Comparison of ENCODE assay signal across 17 cellular contexts in genomic region chr1:12155328-12155727, GRCh38. TPM values are rescaled to one million over a fixed set of nuclear protein-coding genes. Genes with fewer than 3 reads are reported as not detected.
DNase-seq lines count a peak whose midpoint lies in the region; ATAC-seq and TF ChIP-seq lines count a peak whose summit lies in the region.
"Had no signal": no experiment of that assay in that cellular context is flagged by ENCODE, and none has a peak within 500 bp of the region (broad histone marks: within the 10 kb centered on the region; RNA-seq: fewer than 3 reads in every experiment).

No MANE protein-coding gene starts in this region.

- peaks cover 2% of the 10 kb centered on the region for H3K9me3 Mint-ChIP-seq in activated naive CD4-positive, alpha-beta T cell treated with anti-CD3 and anti-CD28 coated beads for 36 hours
- H3K9me3 Mint-ChIP-seq in stimulated activated memory B cell treated with anti-CD40 and anti-IgM and Interleukin-4, amounts not matched to agents 10 μg/mL and 1 μg/mL and 100 μg/mL, for 72 hours, result peaks cover 3% of the 10 kb centered on the region
- H3K9me3 Mint-ChIP-seq in MCF 10A (ENCODE audit: unreplicated experiment), result no peaks in the 10 kb centered on the region

- no peak overlapping the region for H3K4me3 Mint-ChIP-seq in activated naive CD4-positive, alpha-beta T cell treated with anti-CD3 and anti-CD28 coated beads for 36 hours
- H3K4me3 Mint-ChIP-seq in stimulated activated memory B cell treated with anti-CD40 and anti-IgM and Interleukin-4, amounts not matched to agents 10 μg/mL and 1 μg/mL and 100 μg/mL, for 72 hours, result no peak overlapping the region
- H3K4me3 Mint-ChIP-seq in MCF 10A (ENCODE audit: unreplicated experiment), result no peak overlapping the region

- no TSS peak for BruUV-seq in MCF 10A (replicated peaks; lab: Mats Ljungman, UMichigan)

- no peaks in the 10 kb centered on the region for H3K9me3 ChIP-seq in effector memory CD4-positive, alpha-beta T cell (ENCODE audit: control insufficient read depth, low read length)
- H3K9me3 ChIP-seq: Peyer's patch, SJSA1, spleen had no signal

- H3K27me3 ChIP-seq in effector memory CD4-positive, alpha-beta T cell (replicated peaks; ENCODE audit: control insufficient read depth, insufficient read depth, low read length, poor library complexity, severe bottlenecking), result no peaks in the 10 kb centered on the region
- H3K27me3 ChIP-seq: cardiac muscle cell, Peyer's patch, SJSA1, spleen had no signal

- intact Hi-C loops in activated naive CD4-positive, alpha-beta T cell treated with anti-CD3 and anti-CD28 coated beads for 36 hours (cut with micrococcal nuclease), result loop anchor here (5.0 kb wide), 2 partner anchors 108 to 462 kb away; partner anchors contain the start of gene DHRS3
- intact Hi-C loops in MCF 10A (cut with micrococcal nuclease), result no loop called here
- intact Hi-C loops in cardiac septum (cut with DNase I), result no loop called here

- peaks cover 73% of the 10 kb centered on the region for H3K4me1 ChIP-seq in effector memory CD4-positive, alpha-beta T cell (ENCODE audit: control insufficient read depth, insufficient read depth, low read length, poor library complexity, severe bottlenecking)

- H3K36me3 Mint-ChIP-seq in activated naive CD4-positive, alpha-beta T cell treated with anti-CD3 and anti-CD28 coated beads for 36 hours (ENCODE audit: low read depth), result peaks cover 1% of the 10 kb centered on the region
- H3K36me3 Mint-ChIP-seq in stimulated activated memory B cell treated with anti-CD40 and anti-IgM and Interleukin-4, amounts not matched to agents 10 μg/mL and 1 μg/mL and 100 μg/mL, for 72 hours, result no peaks in the 10 kb centered on the region
- H3K36me3 Mint-ChIP-seq in MCF 10A (ENCODE audit: insufficient read depth, unreplicated experiment), result no peaks in the 10 kb centered on the region

- CTCF ChIA-PET in activated naive CD4-positive, alpha-beta T cell treated with anti-CD3 and anti-CD28 coated beads for 36 hours (lab: Charles Lee), result interaction anchor here (0.6 to 3.0 kb wide), 5 partner anchors 18 to 54 kb away, joined by 3 to 9 read pairs (median 4); no protein-coding TSS in a partner anchor
- CTCF ChIA-PET in MCF 10A (lab: Yijun Ruan, JAX), result interaction anchor here (0.6 kb wide), 1 partner anchor 47 kb away, joined by 3 read pairs; no protein-coding TSS in a partner anchor

- H3K27ac Mint-ChIP-seq in activated naive CD4-positive, alpha-beta T cell treated with anti-CD3 and anti-CD28 coated beads for 36 hours, result peak overlapping the region; percentile 26
- H3K27ac Mint-ChIP-seq in stimulated activated memory B cell treated with anti-CD40 and anti-IgM and Interleukin-4, amounts not matched to agents 10 μg/mL and 1 μg/mL and 100 μg/mL, for 72 hours, result peak overlapping the region; percentile 96
- no peak overlapping the region for H3K27ac Mint-ChIP-seq in MCF 10A (ENCODE audit: low read depth, unreplicated experiment)

- no peaks in the 10 kb centered on the region for H3K36me3 ChIP-seq in effector memory CD4-positive, alpha-beta T cell (ENCODE audit: control insufficient read depth, insufficient read depth, low read length)
- H3K36me3 ChIP-seq: cardiac muscle cell, Peyer's patch, SJSA1, spleen had no signal

- H3K27ac ChIP-seq in effector memory CD4-positive, alpha-beta T cell (ENCODE audit: insufficient read depth, low read length, poor library complexity, severe bottlenecking), result peak overlapping the region; percentile 13
- H3K27ac ChIP-seq: cardiac muscle cell, Peyer's patch, SJSA1 had no signal

- TF ChIP-seq CTCF in MCF 10A (IDR thresholded peaks at IDR 0.05; ENCODE audit: unreplicated experiment), result no peak

- no peaks in the 10 kb centered on the region for H3K27me3 Mint-ChIP-seq in activated naive CD4-positive, alpha-beta T cell treated with anti-CD3 and anti-CD28 coated beads for 36 hours (ENCODE audit: low read depth)
- H3K27me3 Mint-ChIP-seq in stimulated activated memory B cell treated with anti-CD40 and anti-IgM and Interleukin-4, amounts not matched to agents 10 μg/mL and 1 μg/mL and 100 μg/mL, for 72 hours, result no peaks in the 10 kb centered on the region
- H3K27me3 Mint-ChIP-seq in MCF 10A (ENCODE audit: insufficient read depth, unreplicated experiment), result peaks cover 10% of the 10 kb centered on the region

- H3K4me1 Mint-ChIP-seq in activated naive CD4-positive, alpha-beta T cell treated with anti-CD3 and anti-CD28 coated beads for 36 hours (ENCODE audit: low read depth), result peaks cover 77% of the 10 kb centered on the region
- H3K4me1 Mint-ChIP-seq in stimulated activated memory B cell treated with anti-CD40 and anti-IgM and Interleukin-4, amounts not matched to agents 10 μg/mL and 1 μg/mL and 100 μg/mL, for 72 hours, result peaks cover 87% of the 10 kb centered on the region
- H3K4me1 Mint-ChIP-seq in MCF 10A (ENCODE audit: insufficient read depth, unreplicated experiment), result peaks cover 22% of the 10 kb centered on the region

- ATAC-seq in stimulated activated memory B cell treated with anti-CD40 and anti-IgM and Interleukin-4, amounts not matched to agents 10 μg/mL and 1 μg/mL and 100 μg/mL, for 72 hours, result no peak
- ATAC-seq: esophagus mucosa had no signal

- no peak overlapping the region for H3K4me3 ChIP-seq in effector memory CD4-positive, alpha-beta T cell (ENCODE audit: insufficient read depth, low read depth, low read length, poor library complexity, severe bottlenecking)
- H3K4me3 ChIP-seq: cardiac muscle cell, Peyer's patch, SJSA1, spleen had no signal

- no peak for DNase-seq in activated naive CD4-positive, alpha-beta T cell treated with anti-CD3 and anti-CD28 coated beads for 36 hours
- DNase-seq in activated naive CD4-positive, alpha-beta T cell treated with Interleukin-2 at 50 U/mL for 16 hours, result no peak
- peak; percentile 39 for DNase-seq in SK-N-DZ (ENCODE audit: low spot score)
- DNase-seq in effector memory CD4-positive, alpha-beta T cell, result no peak
- DNase-seq in HUDEP-2 (lab: John Stamatoyannopoulos, UW; ENCODE audit: unreplicated experiment in 76 of 76), result no peak
- DNase-seq in MCF 10A (ENCODE audit: unreplicated experiment), result no peak
- no peak for DNase-seq in cardiac septum (ENCODE audit: low spot score)
- DNase-seq: midbrain; NCI-H1694 treated with DMSO at 0.1 percent for 48 hours; NCI-H2227 treated with DMSO at 0.1 percent for 48 hours; Peyer's patch; spleen; stimulated activated CD4-positive, alpha-beta T cell treated with anti-CD3 and anti-CD28 coated beads, Interleukin-4, amount 100 ng/mL, for 4 hours had no signal

- POLR2A ChIA-PET in MCF 10A (lab: Yijun Ruan, JAX), result no interaction called here

RNA-seq across cellular contexts. Expression of gene TNFRSF1B, which starts 11.5 kb away (rescaled TPM):
- 10 to 100 TPM; 69.4 to 75.7 TPM for total RNA-seq in activated naive CD4-positive, alpha-beta T cell treated with anti-CD3 and anti-CD28 coated beads for 36 hours
- not detected in 2 replicates for polyA plus RNA-seq in SK-N-DZ (2014; cell fraction: cytosol; rRNA removed)
- polyA plus RNA-seq in SK-N-DZ (2014; cell fraction: nucleus; rRNA removed), result not detected in 2 replicates
- total RNA-seq in MCF 10A (2022) (0.22 TPM in 1 of 2 replicates, not detected in the other), cardiac septum (15.5 TPM)
- polyA plus RNA-seq: cardiac muscle cell had no signal

Comparison
In these comparisons a context has a peak if more than half of its experiments do, and no peak if none do; other contexts are left out.
1. RNA of gene TNFRSF1B, which starts 11.5 kb away (total RNA-seq): 69.4 to 75.7 TPM in activated naive CD4-positive, alpha-beta T cell treated with anti-CD3 and anti-CD28 coated beads for 36 hours and 15.5 TPM in cardiac septum (single experiment); 0.22 TPM in MCF 10A; every median in the first group is over 10 times any median in the second.